8 cellular contexts compared by ENCODE assay signal in genomic region chr11:62610814-62611704, GRCh38. TPM values are rescaled to one million over a fixed set of nuclear protein-coding genes. Genes with fewer than 3 reads are reported as not detected.
DNase-seq lines count a peak whose midpoint lies in the region; ATAC-seq, FAIRE-seq and TF ChIP-seq lines count a peak whose summit lies in the region.

No MANE protein-coding gene starts in this region.

- H3K27ac ChIP-seq in A549: peak overlapping the region; percentile 80 to 98
- H3K27ac ChIP-seq in HUES64 (ENCODE audit: low read depth, low read length): no peak overlapping the region
- peak overlapping the region; percentile 85 for H3K27ac ChIP-seq in caudate nucleus (ENCODE audit: low read depth, low read length)
- peak overlapping the region; percentile 91 for H3K27ac ChIP-seq in muscle layer of duodenum (ENCODE audit: low read length)

- DNase-seq in A549 (ENCODE audit: low read depth in 1 of 2, low spot score in 1 of 2) (no peak), caudate nucleus (lab: John Stamatoyannopoulos, UW) (no peak), Kasumi-1 (lab: John Stamatoyannopoulos, UW) (no peak)
- DNase-seq in stimulated activated CD4-positive, alpha-beta T cell treated with anti-CD3 and anti-CD28 coated beads, Interleukin-4, amount 100 ng/mL, for 4 hours: no peak

- CTCF ChIA-PET in A549 (lab: Yijun Ruan, JAX): interaction anchor here (0.8 to 4.1 kb wide), 33 partner anchors 9 to 232 kb away, joined by 3 to 48 read pairs (median 5); partner anchors contain the start of genes B3GAT3, GANAB, LBHD1 and MTA2

- no peak for TF ChIP-seq CTCF in A549 (IDR thresholded peaks at IDR 0.05)

- 84% methylated on average over 22 of the region's 28 CpGs for WGBS in A549 (ENCODE audit: missing lambda C conversion rate)
- WGBS in HUES64: 73% methylated on average over 24 of the region's 28 CpGs

- no peak overlapping the region for H3K9ac ChIP-seq in HUES64 (ENCODE audit: low read depth, low read length)

- H3K27me3 ChIP-seq in HUES64 (ENCODE audit: insufficient read depth, low read length): peaks cover 10% of the 10 kb centered on the region; the same call in 1 of the 2 replicates
- H3K27me3 ChIP-seq in muscle layer of duodenum (ENCODE audit: low read depth, low read length): no peaks in the 10 kb centered on the region

- TF ChIP-seq POLR2A in A549 (IDR thresholded peaks at IDR 0.05; ENCODE audit: low read length): no peak

- peak overlapping the region; percentile 81 for H3K4me2 ChIP-seq in A549

- ATAC-seq in A549 (no peak), GM19455 (IDR thresholded peaks at IDR 0.05; ENCODE audit: unreplicated experiment) (no peak), HG02798 (IDR thresholded peaks at IDR 0.05; ENCODE audit: poor library complexity, unreplicated experiment) (no peak)

- H3K36me3 ChIP-seq in HUES64 (ENCODE audit: insufficient read depth, low read length) (peaks cover 2% of the 10 kb centered on the region; the same call in 1 of the 2 replicates), muscle layer of duodenum (ENCODE audit: control insufficient read depth in 1 of 2, insufficient read depth in 2 of 2, low read length in 2 of 2) (peaks cover 16 to 24% of the 10 kb centered on the region in 2 donors)

- no peak for TF ChIP-seq EP300 in A549 (IDR thresholded peaks at IDR 0.05)

- TF ChIP-seq RAD21 in A549 (conservative IDR thresholded peaks at IDR 0.05 in 1 of 2, IDR thresholded peaks at IDR 0.05 in 1 of 2): no peak

- H3K4me1 ChIP-seq in A549 (peaks cover 29% of the 10 kb centered on the region), HUES64 (ENCODE audit: insufficient read depth, low read length) (peaks cover 9% of the 10 kb centered on the region; the same call in 1 of the 2 replicates), muscle layer of duodenum (ENCODE audit: control insufficient read depth in 1 of 2, insufficient read depth in 2 of 2, low read length in 2 of 2) (peaks cover 5 to 18% of the 10 kb centered on the region in 2 donors)

- H3K4me3 ChIP-seq in A549: peak overlapping the region; percentile 61
- peak overlapping the region; percentile 66 for H3K4me3 ChIP-seq in HUES64 (ENCODE audit: low read length)
- peak overlapping the region; percentile 72 to 90 for H3K4me3 ChIP-seq in muscle layer of duodenum (ENCODE audit: low read depth in 1 of 2, low read length in 2 of 2)

- POLR2A ChIA-PET in A549 (lab: Yijun Ruan, JAX): interaction anchor here (1.1 to 3.7 kb wide), 5 partner anchors 9 to 57 kb away, joined by 3 to 27 read pairs (median 5); partner anchors contain the start of genes B3GAT3, C11orf98, CSKMT and MTA2

- H3K9me3 ChIP-seq in A549 (no peaks in the 10 kb centered on the region), HUES64 (ENCODE audit: insufficient read depth, low read depth, low read length) (no peaks in the 10 kb centered on the region), muscle layer of duodenum (ENCODE audit: control insufficient read depth in 1 of 2, low read length in 2 of 2) (no peaks in the 10 kb centered on the region)

- no peak for FAIRE-seq in A549 (lab: Jason Lieb, UNC)

TF ChIP-seq in A549, 52 proteins besides CTCF, POLR2A, EP300 and RAD21:
- TF ChIP-seq FOSL2 (IDR thresholded peaks at IDR 0.05) (no peak), FOSL2 (CRISPR knock-in tag; IDR thresholded peaks at IDR 0.05) (no peak), E2F6 (IDR thresholded peaks at IDR 0.05; ENCODE audit: borderline replicate concordance, low read depth) (no peak), HES2 (IDR thresholded peaks at IDR 0.05) (no peak), NR3C1 (IDR thresholded peaks at IDR 0.05) (no peak), RFX5 (IDR thresholded peaks at IDR 0.05) (no peak), HOXB5 (CRISPR knock-in tag; IDR thresholded peaks at IDR 0.05) (no peak)

RNA-seq across cellular contexts. Expression of gene EML3, which starts 1.5 kb away (rescaled TPM):
- polyA plus RNA-seq in A549 (2011; rRNA removed): 15.2 and 19.7 TPM in 2 replicates
- 16.7 and 22.6 TPM in 2 replicates for polyA plus RNA-seq in A549 (2012; cell fraction: cytosol; rRNA removed)
- polyA plus RNA-seq in A549 (2012; cell fraction: nucleus; rRNA removed): 124 and 129 TPM in 2 replicates
- polyA plus RNA-seq in A549 (2017; fragmentation: RNase III; extraction: RNeasy Plus Mini Kit Qiagen cat#74134 plus additional on column Dnase treatment): 21.4 to 28.0 TPM (median 27.2 TPM) in 3 replicates
- 15.4 and 16.7 TPM in 2 replicates for polyA minus RNA-seq in A549 (2011; rRNA and poly(A)+ RNA removed)
- 10.8 TPM for polyA plus RNA-seq in HUES64 (2013, experiment 1 of 2)
- 11.2 TPM for polyA plus RNA-seq in HUES64 (2013, experiment 2 of 2)

RNA-seq across cellular contexts. Expression of gene ROM1, which starts 2.0 kb away (rescaled TPM):
- polyA plus RNA-seq in A549 (2011; rRNA removed) (0.92 and 1.6 TPM in 2 replicates), A549 (2017; fragmentation: RNase III; extraction: RNeasy Plus Mini Kit Qiagen cat#74134 plus additional on column Dnase treatment) (2.8 to 3.7 TPM (median 3.2 TPM) in 3 replicates)
- 2.0 and 2.4 TPM in 2 replicates for polyA plus RNA-seq in A549 (2012; cell fraction: cytosol; rRNA removed)
- polyA plus RNA-seq in A549 (2012; cell fraction: nucleus; rRNA removed): 1.7 and 1.8 TPM in 2 replicates
- polyA minus RNA-seq in A549 (2011; rRNA and poly(A)+ RNA removed): 0.24 and 0.37 TPM in 2 replicates
- polyA plus RNA-seq in HUES64 (2013, experiment 1 of 2): 0.95 TPM
- polyA plus RNA-seq in HUES64 (2013, experiment 2 of 2): 0.76 TPM

RNA-seq across cellular contexts. Expression of gene MTA2, which starts 9.4 kb away (rescaled TPM):
- polyA plus RNA-seq in A549 (2011; rRNA removed) (21.8 and 44.3 TPM in 2 replicates), A549 (2017; fragmentation: RNase III; extraction: RNeasy Plus Mini Kit Qiagen cat#74134 plus additional on column Dnase treatment) (79.3 to 85.0 TPM (median 84.5 TPM) in 3 replicates)
- 12.5 and 16.1 TPM in 2 replicates for polyA plus RNA-seq in A549 (2012; cell fraction: cytosol; rRNA removed)
- 25.7 and 48.5 TPM in 2 replicates for polyA plus RNA-seq in A549 (2012; cell fraction: nucleus; rRNA removed)
- 74.7 and 80.5 TPM in 2 replicates for polyA minus RNA-seq in A549 (2011; rRNA and poly(A)+ RNA removed)
- polyA plus RNA-seq in HUES64 (2013, experiment 1 of 2): 99.8 TPM
- polyA plus RNA-seq in HUES64 (2013, experiment 2 of 2): 97.7 TPM

RNA-seq across cellular contexts. Expression of gene B3GAT3, which starts 10.7 kb away (rescaled TPM):
- 19.0 and 20.5 TPM in 2 replicates for polyA plus RNA-seq in A549 (2011; rRNA removed)
- 55.2 and 77.9 TPM in 2 replicates for polyA plus RNA-seq in A549 (2012; cell fraction: cytosol; rRNA removed)
- polyA plus RNA-seq in A549 (2012; cell fraction: nucleus; rRNA removed): 113 and 130 TPM in 2 replicates
- polyA plus RNA-seq in A549 (2017; fragmentation: RNase III; extraction: RNeasy Plus Mini Kit Qiagen cat#74134 plus additional on column Dnase treatment): 38.1 to 41.0 TPM (median 40.9 TPM) in 3 replicates
- 8.6 and 10.7 TPM in 2 replicates for polyA minus RNA-seq in A549 (2011; rRNA and poly(A)+ RNA removed)
- polyA plus RNA-seq in HUES64 (2013, experiment 1 of 2): 17.8 TPM
- polyA plus RNA-seq in HUES64 (2013, experiment 2 of 2): 22.8 TPM

RNA-seq across cellular contexts. Expression of gene TUT1, which starts 19.7 kb away (rescaled TPM):
- 12.9 and 15.5 TPM in 2 replicates for polyA plus RNA-seq in A549 (2011; rRNA removed)
- 8.9 and 9.9 TPM in 2 replicates for polyA plus RNA-seq in A549 (2012; cell fraction: cytosol; rRNA removed)
- 30.4 and 31.6 TPM in 2 replicates for polyA plus RNA-seq in A549 (2012; cell fraction: nucleus; rRNA removed)
- 9.9 to 11.7 TPM (median 11.1 TPM) in 3 replicates for polyA plus RNA-seq in A549 (2017; fragmentation: RNase III; extraction: RNeasy Plus Mini Kit Qiagen cat#74134 plus additional on column Dnase treatment)
- 9.4 and 11.7 TPM in 2 replicates for polyA minus RNA-seq in A549 (2011; rRNA and poly(A)+ RNA removed)
- 11.8 TPM for polyA plus RNA-seq in HUES64 (2013, experiment 1 of 2)
- 13.8 TPM for polyA plus RNA-seq in HUES64 (2013, experiment 2 of 2)
